Comparison of ENCODE assay signal across 13 cellular contexts in genomic region chr6:4940416-4940815, GRCh38.
DNase-seq lines count a peak whose midpoint lies in the region; ATAC-seq, FAIRE-seq and TF ChIP-seq lines count a peak whose summit lies in the region.
"Had no signal": no experiment of that assay in that cellular context is flagged by ENCODE, and none has a peak within 500 bp of the region (broad histone marks: within the 10 kb centered on the region; RNA-seq: fewer than 3 reads in every experiment).

No MANE protein-coding gene starts in this region.

- no peaks in the 10 kb centered on the region for H3K9me3 ChIP-seq in IMR-90 (ENCODE audit: control insufficient read depth, insufficient read depth, low read length)

- H3K4me3 Mint-ChIP-seq in T-helper 2 cell treated with Interferon-gamma antibody and Interleukin-4, amounts not matched to agents 5 μg/mL and 100 μg/mL, for 36 hours: no peak overlapping the region
- H3K4me3 Mint-ChIP-seq in activated T-helper 1 cell treated with anti-CD3 and anti-CD28 coated beads, Interleukin-12 subunit alpha, Interleukin-12 subunit beta, Interleukin-2, Interleukin-4 antibody, amounts not matched to agents 30 ng/mL and 10 ng/mL and 1 ng/mL, durations not matched to agents 14 hours and 24 hours and 36 hours: no peak overlapping the region
- H3K4me3 Mint-ChIP-seq: B cell had no signal

- peak overlapping the region; percentile 39; the same call in 1 of the 3 replicates for H2BK15ac ChIP-seq in IMR-90 (ENCODE audit: low read depth, low read length)

- peaks cover 9% of the 10 kb centered on the region for H3K36me3 ChIP-seq in IMR-90 (ENCODE audit: control insufficient read depth, insufficient read depth, low read length)

- no peak for TF ChIP-seq RAD21 in IMR-90 (IDR thresholded peaks at IDR 0.05; ENCODE audit: low read length)

- H3K27me3 ChIP-seq in IMR-90 (ENCODE audit: control insufficient read depth, insufficient read depth, low read length): no peaks in the 10 kb centered on the region

- peaks cover 21% of the 10 kb centered on the region for H3K9me1 ChIP-seq in IMR-90 (ENCODE audit: insufficient read depth, low read length)

- no peak for TF ChIP-seq POLR2A in IMR-90 (IDR thresholded peaks at IDR 0.05; ENCODE audit: low read depth, low read length)

- CTCF ChIA-PET in IMR-90 (lab: Yijun Ruan, JAX): interaction anchor here (1.5 kb wide), 1 partner anchor 627 kb away, joined by 3 read pairs; no protein-coding TSS in a partner anchor

- no peak overlapping the region for H2AK9ac ChIP-seq in IMR-90 (replicated peaks; ENCODE audit: low read depth, low read length, poor library complexity)

- H3K23ac ChIP-seq in IMR-90 (ENCODE audit: low read depth, low read length): no peak overlapping the region

- no peak overlapping the region for H4K8ac ChIP-seq in IMR-90 (ENCODE audit: low read depth in 2 of 2, low read length in 2 of 2)

- H3K18ac ChIP-seq in IMR-90 (ENCODE audit: low read depth, low read length): peak overlapping the region; percentile 17; the same call in 1 of the 2 replicates

- no peaks in the 10 kb centered on the region for H3K9me3 Mint-ChIP-seq in T-helper 2 cell treated with Interferon-gamma antibody and Interleukin-4, amounts not matched to agents 5 μg/mL and 100 μg/mL, for 36 hours
- no peaks in the 10 kb centered on the region for H3K9me3 Mint-ChIP-seq in activated T-helper 1 cell treated with anti-CD3 and anti-CD28 coated beads, Interleukin-12 subunit alpha, Interleukin-12 subunit beta, Interleukin-2, Interleukin-4 antibody, amounts not matched to agents 30 ng/mL and 10 ng/mL and 1 ng/mL, durations not matched to agents 14 hours and 24 hours and 36 hours
- H3K9me3 Mint-ChIP-seq: CD4-positive, alpha-beta memory T cell had no signal

- no peak overlapping the region for H4K5ac ChIP-seq in IMR-90 (ENCODE audit: low read depth, low read length)

- POLR2A ChIA-PET in IMR-90 (lab: Charles Lee; ENCODE audit: unreplicated experiment): no interaction called here

- no peak for FAIRE-seq in RCC 7860 (lab: Jason Lieb, UNC)
- FAIRE-seq: D721Med had no signal

- DNase-seq in IMR-90 (no peak), RCC 7860 (ENCODE audit: low spot score) (peak; percentile 8), choroid plexus epithelial cell (ENCODE audit: low read depth) (peak; percentile 33), renal cortical epithelial cell (ENCODE audit: low read depth) (peak; percentile 45), GM13977 (ENCODE audit: low spot score) (no peak)
- DNase-seq in T-helper 2 cell treated with Interferon-gamma antibody and Interleukin-4, amounts not matched to agents 5 μg/mL and 100 μg/mL, for 36 hours (ENCODE audit: low spot score): no peak
- no peak for DNase-seq in activated T-helper 1 cell treated with anti-CD3 and anti-CD28 coated beads, Interleukin-12 subunit alpha, Interleukin-12 subunit beta, Interleukin-2, Interleukin-4 antibody, amounts not matched to agents 30 ng/mL and 10 ng/mL and 1 ng/mL, durations not matched to agents 14 hours and 24 hours and 36 hours (ENCODE audit: low spot score)
- DNase-seq: H7, NCI-H226, NCI-H526 treated with DMSO at 0.1 percent for 48 hours had no signal

- no peak for ATAC-seq in IMR-90 (ENCODE audit: low read depth)

- 0 out of 2 replicates have a peak overlapping the region, but pooled peaks have one; percentile 16 for H3K14ac ChIP-seq in IMR-90 (replicated peaks; ENCODE audit: low read depth, low read length)

- H2AK5ac ChIP-seq in IMR-90 (ENCODE audit: low read depth, low read length): peak overlapping the region; percentile 29; the same call in 1 of the 2 replicates

- H3K79me1 ChIP-seq in IMR-90 (ENCODE audit: low read depth in 1 of 2, low read length in 2 of 2): peaks cover 9 to 31% of the 10 kb centered on the region in 2 experiments; a peak in 3 of 4 replicates

- peak overlapping the region; percentile 8; the same call in 1 of the 2 replicates for H4K91ac ChIP-seq in IMR-90 (ENCODE audit: insufficient read depth, low read depth, low read length)

- H3K4me1 Mint-ChIP-seq in T-helper 2 cell treated with Interferon-gamma antibody and Interleukin-4, amounts not matched to agents 5 μg/mL and 100 μg/mL, for 36 hours (ENCODE audit: low read depth): peaks cover 41% of the 10 kb centered on the region
- H3K4me1 Mint-ChIP-seq in activated T-helper 1 cell treated with anti-CD3 and anti-CD28 coated beads, Interleukin-12 subunit alpha, Interleukin-12 subunit beta, Interleukin-2, Interleukin-4 antibody, amounts not matched to agents 30 ng/mL and 10 ng/mL and 1 ng/mL, durations not matched to agents 14 hours and 24 hours and 36 hours (ENCODE audit: low read depth): peaks cover 57% of the 10 kb centered on the region

- H3K9ac ChIP-seq in IMR-90 (ENCODE audit: low read depth, low read length): no peak overlapping the region

- H2BK20ac ChIP-seq in IMR-90 (ENCODE audit: low read depth, low read length): no peak overlapping the region

- dilution Hi-C loops in IMR-90 (cut with HindIII; ENCODE audit: low sequenced_read_pairs, unreplicated experiment): no loop called here

- peaks cover 18% of the 10 kb centered on the region for H3K4me1 ChIP-seq in IMR-90 (ENCODE audit: control insufficient read depth, insufficient read depth, low read length)

- no TSS peak for BruUV-seq in IMR-90 (replicated peaks; lab: Mats Ljungman, UMichigan)

- TF ChIP-seq CTCF in IMR-90 (conservative IDR thresholded peaks at IDR 0.05; ENCODE audit: low read depth, low read length) (no peak), choroid plexus epithelial cell (conservative IDR thresholded peaks at IDR 0.05; ENCODE audit: low read depth, low read length) (no peak), GM13977 (IDR thresholded peaks at IDR 0.05; ENCODE audit: extremely low read depth, insufficient read depth, missing control alignments) (no peak)

- no peak overlapping the region for H2AFZ ChIP-seq in IMR-90 (replicated peaks; ENCODE audit: low read length, poor library complexity)

- H3K27ac Mint-ChIP-seq in T-helper 2 cell treated with Interferon-gamma antibody and Interleukin-4, amounts not matched to agents 5 μg/mL and 100 μg/mL, for 36 hours: no peak overlapping the region
- no peak overlapping the region for H3K27ac Mint-ChIP-seq in activated T-helper 1 cell treated with anti-CD3 and anti-CD28 coated beads, Interleukin-12 subunit alpha, Interleukin-12 subunit beta, Interleukin-2, Interleukin-4 antibody, amounts not matched to agents 30 ng/mL and 10 ng/mL and 1 ng/mL, durations not matched to agents 14 hours and 24 hours and 36 hours
- H3K27ac Mint-ChIP-seq: B cell had no signal

- H3K27ac ChIP-seq in IMR-90 (ENCODE audit: insufficient read depth, low read length): no peak overlapping the region

- H3K4ac ChIP-seq in IMR-90 (ENCODE audit: low read depth, low read length): peak overlapping the region; percentile 37; the same call in 1 of the 2 replicates

- in situ Hi-C loops in IMR-90 (cut with MboI; ENCODE audit: low sequenced_read_pairs): no loop called here
- in situ Hi-C loops in GM13977 (cut with MboI; ENCODE audit: low pct_unique_long_range_greater_than_20kb, low sequenced_read_pairs, unreplicated experiment): no loop called here

- intact Hi-C loops in IMR-90 (cut with micrococcal nuclease): loop anchor here (5.0 to 10.0 kb wide), 2 partner anchors 174 to 583 kb away; no protein-coding TSS in a partner anchor
- intact Hi-C loops in activated T-helper 1 cell treated with anti-CD3 and anti-CD28 coated beads, Interleukin-12 subunit alpha, Interleukin-12 subunit beta, Interleukin-2, Interleukin-4 antibody, amounts not matched to agents 30 ng/mL and 10 ng/mL and 1 ng/mL, durations not matched to agents 14 hours and 24 hours and 36 hours (cut with micrococcal nuclease): no loop called here

- peaks cover 18% of the 10 kb centered on the region for H3K36me3 Mint-ChIP-seq in T-helper 2 cell treated with Interferon-gamma antibody and Interleukin-4, amounts not matched to agents 5 μg/mL and 100 μg/mL, for 36 hours (ENCODE audit: low read depth)
- H3K36me3 Mint-ChIP-seq in activated T-helper 1 cell treated with anti-CD3 and anti-CD28 coated beads, Interleukin-12 subunit alpha, Interleukin-12 subunit beta, Interleukin-2, Interleukin-4 antibody, amounts not matched to agents 30 ng/mL and 10 ng/mL and 1 ng/mL, durations not matched to agents 14 hours and 24 hours and 36 hours (ENCODE audit: low read depth): peaks cover 8% of the 10 kb centered on the region

- WGBS in IMR-90 (ENCODE audit: extremely low coverage in 2 of 2, insufficient read length in 1 of 2), 2 experiments: no CpG with 5 or more reads among the region's 5 CpGs

- no peak overlapping the region for H2BK120ac ChIP-seq in IMR-90 (ENCODE audit: low read depth, low read length)

- no peak overlapping the region for H3K4me2 ChIP-seq in IMR-90 (ENCODE audit: low read depth, low read length)

- no peaks in the 10 kb centered on the region for H3K27me3 Mint-ChIP-seq in T-helper 2 cell treated with Interferon-gamma antibody and Interleukin-4, amounts not matched to agents 5 μg/mL and 100 μg/mL, for 36 hours (ENCODE audit: low read depth)
- no peaks in the 10 kb centered on the region for H3K27me3 Mint-ChIP-seq in activated T-helper 1 cell treated with anti-CD3 and anti-CD28 coated beads, Interleukin-12 subunit alpha, Interleukin-12 subunit beta, Interleukin-2, Interleukin-4 antibody, amounts not matched to agents 30 ng/mL and 10 ng/mL and 1 ng/mL, durations not matched to agents 14 hours and 24 hours and 36 hours (ENCODE audit: insufficient read depth)
- H3K27me3 Mint-ChIP-seq: B cell; CD4-positive, alpha-beta memory T cell had no signal

- H2BK5ac ChIP-seq in IMR-90 (ENCODE audit: low read depth, low read length, poor library complexity, severe bottlenecking): no peak overlapping the region

- H4K20me1 ChIP-seq in IMR-90 (ENCODE audit: insufficient read depth, low read length): peaks cover 24% of the 10 kb centered on the region

- H3K4me3 ChIP-seq in IMR-90 (ENCODE audit: insufficient read depth, low read depth, low read length): no peak overlapping the region
- no peak overlapping the region for H3K4me3 ChIP-seq in choroid plexus epithelial cell (ENCODE audit: low read depth, low read length)

- no peak overlapping the region for H3K56ac ChIP-seq in IMR-90 (ENCODE audit: extremely low read depth, insufficient read depth, low read length)

TF ChIP-seq in IMR-90, 13 proteins besides CTCF, POLR2A, EP300 and RAD21 (continues in another document):
- TF ChIP-seq CHD1 (IDR thresholded peaks at IDR 0.05; ENCODE audit: low read depth, low read length) (no peak), ELK1 (IDR thresholded peaks at IDR 0.05; ENCODE audit: borderline replicate concordance, low read depth, low read length) (no peak), MAZ (IDR thresholded peaks at IDR 0.05; ENCODE audit: borderline replicate concordance, low read depth, low read length) (no peak), FOS (IDR thresholded peaks at IDR 0.05; ENCODE audit: low read depth, low read length) (no peak)

Comparison
In these comparisons a context has a peak if more than half of its experiments do, and no peak if none do; other contexts are left out.
1. DNase-seq: peak in RCC 7860 (single experiment), choroid plexus epithelial cell (single experiment) and renal cortical epithelial cell (single experiment); none in IMR-90 (single experiment), T-helper 2 cell treated with Interferon-gamma antibody and Interleukin-4, amounts not matched to agents 5 μg/mL and 100 μg/mL, for 36 hours (single experiment), GM13977 (single experiment) and activated T-helper 1 cell treated with anti-CD3 and anti-CD28 coated beads, Interleukin-12 subunit alpha, Interleukin-12 subunit beta, Interleukin-2, Interleukin-4 antibody, amounts not matched to agents 30 ng/mL and 10 ng/mL and 1 ng/mL, durations not matched to agents 14 hours and 24 hours and 36 hours (single experiment).